15 cellular contexts compared by ENCODE assay signal in genomic region chr4:158010346-158010745, GRCh38.
DNase-seq lines count a peak whose midpoint lies in the region; ATAC-seq and TF ChIP-seq lines count a peak whose summit lies in the region.
"Had no signal": no experiment of that assay in that cellular context is flagged by ENCODE, and none has a peak within 500 bp of the region (broad histone marks: within the 10 kb centered on the region; RNA-seq: fewer than 3 reads in every experiment).

No MANE protein-coding gene starts in this region.

- no peak overlapping the region for H3K27ac ChIP-seq in tibial artery
- H3K27ac ChIP-seq: BLaER1 had no signal

- peak; percentile 12 for DNase-seq in SIG-M5 treated with dmso at 0.1 percent for 504 hours (lab: John Stamatoyannopoulos, UW; ENCODE audit: unreplicated experiment)
- no peak for DNase-seq in SIG-M5 (lab: John Stamatoyannopoulos, UW)
- DNase-seq in fibroblast of pulmonary artery (ENCODE audit: low read depth) = peak; percentile 56
- no peak for DNase-seq in tibial artery
- no peak for DNase-seq in activated naive CD8-positive, alpha-beta T cell treated with anti-CD3 and anti-CD28 coated beads for 36 hours
- DNase-seq in globus pallidus (ENCODE audit: low spot score) = no peak
- DNase-seq: 8988T, MM.1S, NCI-H1436, NCI-H2029 treated with DMSO at 0.1 percent for 48 hours, NCI-H510A had no signal

- no peaks in the 10 kb centered on the region for H3K27me3 ChIP-seq in neuron (ENCODE audit: insufficient read depth, low read length)
- no peaks in the 10 kb centered on the region for H3K27me3 ChIP-seq in tibial artery
- H3K27me3 ChIP-seq: BLaER1 had no signal

- no peak for TF ChIP-seq CTCF in fibroblast of pulmonary artery (IDR thresholded peaks at IDR 0.05; ENCODE audit: low read length, missing control alignments)
- TF ChIP-seq CTCF in tibial artery (IDR thresholded peaks at IDR 0.05) = no peak

- H3K4me3 Mint-ChIP-seq in activated naive CD8-positive, alpha-beta T cell treated with anti-CD3 and anti-CD28 coated beads for 36 hours = no peak overlapping the region

- no peaks in the 10 kb centered on the region for H3K4me1 Mint-ChIP-seq in activated naive CD8-positive, alpha-beta T cell treated with anti-CD3 and anti-CD28 coated beads for 36 hours

- intact Hi-C loops in tibial artery (cut with DNase I; ENCODE audit: low total_unique reads) = no loop called here

- H3K4me3 ChIP-seq in fibroblast of pulmonary artery (replicated peaks; ENCODE audit: low read depth, low read length) (no peak overlapping the region), neuron (ENCODE audit: low read length) (peak overlapping the region; percentile 1), tibial artery (no peak overlapping the region)
- H3K4me3 ChIP-seq: BLaER1 had no signal

- no peak overlapping the region for H3K27ac Mint-ChIP-seq in activated naive CD8-positive, alpha-beta T cell treated with anti-CD3 and anti-CD28 coated beads for 36 hours

- no peaks in the 10 kb centered on the region for H3K27me3 Mint-ChIP-seq in activated naive CD8-positive, alpha-beta T cell treated with anti-CD3 and anti-CD28 coated beads for 36 hours

- peaks cover 33% of the 10 kb centered on the region for H3K4me1 ChIP-seq in neuron (ENCODE audit: insufficient read depth, low read length)
- peaks cover 0 to 45% (median 16%) of the 10 kb centered on the region in 4 donors for H3K4me1 ChIP-seq in tibial artery
- H3K4me1 ChIP-seq: BLaER1 had no signal

- no peaks in the 10 kb centered on the region for H3K9me3 Mint-ChIP-seq in activated naive CD8-positive, alpha-beta T cell treated with anti-CD3 and anti-CD28 coated beads for 36 hours

- ATAC-seq in HG03175 (IDR thresholded peaks at IDR 0.05; ENCODE audit: unreplicated experiment) = no peak
- ATAC-seq: Panc1 had no signal

- no peaks in the 10 kb centered on the region for H3K36me3 Mint-ChIP-seq in activated naive CD8-positive, alpha-beta T cell treated with anti-CD3 and anti-CD28 coated beads for 36 hours

- H3K36me3 ChIP-seq in neuron (ENCODE audit: insufficient read depth, low read length) (no peaks in the 10 kb centered on the region), tibial artery (no peaks in the 10 kb centered on the region)
- H3K36me3 ChIP-seq: BLaER1 had no signal

- H3K9me3 ChIP-seq in neuron (ENCODE audit: low read length) (no peaks in the 10 kb centered on the region), tibial artery (no peaks in the 10 kb centered on the region)
- H3K9me3 ChIP-seq: BLaER1 had no signal

- no peak overlapping the region for H2AFZ ChIP-seq in neuron (ENCODE audit: low read depth, low read length)

Comparison
In these comparisons a context has a peak if more than half of its experiments do, and no peak if none do; other contexts are left out.
1. DNase-seq: peak in SIG-M5 treated with dmso at 0.1 percent for 504 hours (single experiment) and fibroblast of pulmonary artery (single experiment); none in SIG-M5 (single experiment), tibial artery (0 of 2), activated naive CD8-positive, alpha-beta T cell treated with anti-CD3 and anti-CD28 coated beads for 36 hours (single experiment) and globus pallidus (single experiment).